23 cellular contexts compared by ENCODE assay signal in genomic region chr1:52476943-52477342, GRCh38.
DNase-seq lines count a peak whose midpoint lies in the region; ATAC-seq, FAIRE-seq and TF ChIP-seq lines count a peak whose summit lies in the region.
"Had no signal": no experiment of that assay in that cellular context is flagged by ENCODE, and none has a peak within 500 bp of the region (broad histone marks: within the 10 kb centered on the region; RNA-seq: fewer than 3 reads in every experiment).

No MANE protein-coding gene starts in this region.

- ATAC-seq in HG02938 (IDR thresholded peaks at IDR 0.05; ENCODE audit: unreplicated experiment) (no peak), GM19397 (IDR thresholded peaks at IDR 0.05; ENCODE audit: unreplicated experiment) (no peak)
- ATAC-seq in stimulated activated memory B cell treated with anti-CD40 and anti-IgM and Interleukin-4, amounts not matched to agents 10 μg/mL and 1 μg/mL and 100 μg/mL, for 72 hours = no peak

- H3K36me3 Mint-ChIP-seq in stimulated activated memory B cell treated with anti-CD40 and anti-IgM and Interleukin-4, amounts not matched to agents 10 μg/mL and 1 μg/mL and 100 μg/mL, for 72 hours = peaks cover 22% of the 10 kb centered on the region
- peaks cover 4% of the 10 kb centered on the region for H3K36me3 Mint-ChIP-seq in MCF 10A (ENCODE audit: insufficient read depth, unreplicated experiment)

- H3K4me3 ChIP-seq in thyroid gland (replicated peaks in 1 of 3) = no peak overlapping the region
- H3K4me3 ChIP-seq: BLaER1 treated with 17β-estradiol and CSF1 and Interleukin-3, amounts not matched to agents 10 nM and 100 nM; HAP-1 had no signal

- no peak for TF ChIP-seq CTCF in thyroid gland (IDR thresholded peaks at IDR 0.05)
- TF ChIP-seq CTCF in MCF 10A (IDR thresholded peaks at IDR 0.05; ENCODE audit: unreplicated experiment) = no peak

- no peaks in the 10 kb centered on the region for H3K9me3 Mint-ChIP-seq in stimulated activated memory B cell treated with anti-CD40 and anti-IgM and Interleukin-4, amounts not matched to agents 10 μg/mL and 1 μg/mL and 100 μg/mL, for 72 hours
- H3K9me3 Mint-ChIP-seq in MCF 10A (ENCODE audit: unreplicated experiment) = no peaks in the 10 kb centered on the region
- H3K9me3 Mint-ChIP-seq: CD14-positive monocyte; CD4-positive, alpha-beta T cell; CD8-positive, alpha-beta memory T cell; HFFc6 had no signal

- no TSS peak for BruUV-seq in MCF 10A (replicated peaks; lab: Mats Ljungman, UMichigan)

- H3K4me3 Mint-ChIP-seq in stimulated activated memory B cell treated with anti-CD40 and anti-IgM and Interleukin-4, amounts not matched to agents 10 μg/mL and 1 μg/mL and 100 μg/mL, for 72 hours = no peak overlapping the region
- no peak overlapping the region for H3K4me3 Mint-ChIP-seq in MCF 10A (ENCODE audit: unreplicated experiment)
- H3K4me3 Mint-ChIP-seq: B cell; CD14-positive monocyte; CD4-positive, alpha-beta T cell; CD8-positive, alpha-beta memory T cell; HFFc6 had no signal

- 95 to 96% methylated on average over 3 of the region's 3 CpGs for WGBS in thyroid gland, 2 donors

- peaks cover 0 to 3% of the 10 kb centered on the region in 2 donors for H3K36me3 ChIP-seq in thyroid gland

- TF ChIP-seq POLR2A in thyroid gland (IDR thresholded peaks at IDR 0.05) = no peak

- peaks cover 0 to 17% of the 10 kb centered on the region in 2 donors for H3K4me1 ChIP-seq in thyroid gland
- H3K4me1 ChIP-seq: HAP-1 had no signal

- intact Hi-C loops in thyroid gland (cut with DNase I) (no loop called here), MCF 10A (cut with micrococcal nuclease) (no loop called here)

- POLR2A ChIA-PET in MCF 10A (lab: Yijun Ruan, JAX) = no interaction called here

- H3K4me1 Mint-ChIP-seq in stimulated activated memory B cell treated with anti-CD40 and anti-IgM and Interleukin-4, amounts not matched to agents 10 μg/mL and 1 μg/mL and 100 μg/mL, for 72 hours = no peaks in the 10 kb centered on the region
- no peaks in the 10 kb centered on the region for H3K4me1 Mint-ChIP-seq in MCF 10A (ENCODE audit: insufficient read depth, unreplicated experiment)
- H3K4me1 Mint-ChIP-seq: B cell, CD14-positive monocyte had no signal

- H3K27me3 ChIP-seq in thyroid gland = no peaks in the 10 kb centered on the region
- H3K27me3 ChIP-seq: BLaER1 treated with 17β-estradiol and CSF1 and Interleukin-3, amounts not matched to agents 10 nM and 100 nM had no signal

- CTCF ChIA-PET in MCF 10A (lab: Yijun Ruan, JAX) = interaction anchor here (0.6 kb wide), 1 partner anchor 132 kb away, joined by 3 read pairs; no protein-coding TSS in a partner anchor

- H3K27ac Mint-ChIP-seq in stimulated activated memory B cell treated with anti-CD40 and anti-IgM and Interleukin-4, amounts not matched to agents 10 μg/mL and 1 μg/mL and 100 μg/mL, for 72 hours = no peak overlapping the region
- H3K27ac Mint-ChIP-seq in MCF 10A (ENCODE audit: low read depth, unreplicated experiment) = no peak overlapping the region
- H3K27ac Mint-ChIP-seq: B cell; CD14-positive monocyte; CD4-positive, alpha-beta T cell; HFFc6 had no signal

- FAIRE-seq in G401.6 (lab: Jason Lieb, UNC) (peak; percentile 87), TTC549 (lab: Jason Lieb, UNC) (peak; percentile 22), endometrium (lab: Jason Lieb, UNC) (peak; percentile 15)
- FAIRE-seq: D721Med, GM12891, H54 had no signal

- peak overlapping the region; percentile 59 to 86 (median 84) for H3K27ac ChIP-seq in thyroid gland
- H3K27ac ChIP-seq: BLaER1 treated with 17β-estradiol and CSF1 and Interleukin-3, amounts not matched to agents 10 nM and 100 nM had no signal

- H3K27me3 Mint-ChIP-seq in stimulated activated memory B cell treated with anti-CD40 and anti-IgM and Interleukin-4, amounts not matched to agents 10 μg/mL and 1 μg/mL and 100 μg/mL, for 72 hours = no peaks in the 10 kb centered on the region
- H3K27me3 Mint-ChIP-seq in MCF 10A (ENCODE audit: insufficient read depth, unreplicated experiment) = no peaks in the 10 kb centered on the region
- H3K27me3 Mint-ChIP-seq: B cell; CD4-positive, alpha-beta T cell; CD8-positive, alpha-beta memory T cell had no signal

- H3K9me3 ChIP-seq in thyroid gland = no peaks in the 10 kb centered on the region
- H3K9me3 ChIP-seq: BLaER1 treated with 17β-estradiol and CSF1 and Interleukin-3, amounts not matched to agents 10 nM and 100 nM; HAP-1 had no signal

- DNase-seq in thyroid gland = no peak
- no peak for DNase-seq in MCF 10A (ENCODE audit: unreplicated experiment)
- DNase-seq: CD4-positive, alpha-beta T cell; CD8-positive, alpha-beta memory T cell; DMS 273 treated with DMSO at 0.1 percent for 48 hours; DMS79; EL; GF-D8; GOT3; HFFc6 had no signal
